Comparison of ENCODE assay signal across 8 cellular contexts in genomic region chr7:35537067-35538023, GRCh38.
DNase-seq lines count a peak whose midpoint lies in the region; ATAC-seq and TF ChIP-seq lines count a peak whose summit lies in the region.

No MANE protein-coding gene starts in this region.

- peaks cover 5 to 14% (median 10%) of the 10 kb centered on the region in 7 donors for H3K9me3 Mint-ChIP-seq in CD14-positive monocyte
- no peaks in the 10 kb centered on the region for H3K9me3 Mint-ChIP-seq in activated CD4-positive, alpha-beta memory T cell treated with anti-CD3 and anti-CD28 coated beads, Interleukin-2, amount 10 ng/mL, durations not matched to agents 7 days and 5 days

- TF ChIP-seq CTCF in CD14-positive monocyte (IDR thresholded peaks at IDR 0.05) (peak; percentile 94), lung (IDR thresholded peaks at IDR 0.05; ENCODE audit: control extremely low read depth, extremely low read depth) (peak; percentile 88)

- H3K27ac ChIP-seq in duodenal mucosa (ENCODE audit: low read depth, low read length) (no peak overlapping the region), lung (ENCODE audit: low read depth in 1 of 2, low read length in 1 of 2) (no peak overlapping the region)

- H3K36me3 Mint-ChIP-seq in CD14-positive monocyte, result no peaks in the 10 kb centered on the region
- H3K36me3 Mint-ChIP-seq in activated CD4-positive, alpha-beta memory T cell treated with anti-CD3 and anti-CD28 coated beads, Interleukin-2, amount 10 ng/mL, durations not matched to agents 7 days and 5 days (ENCODE audit: low read depth), result no peaks in the 10 kb centered on the region

- H3K9ac ChIP-seq in duodenal mucosa (ENCODE audit: low read depth in 1 of 2, low read length in 2 of 2), result no peak overlapping the region

- H3K36me3 ChIP-seq in duodenal mucosa (ENCODE audit: control insufficient read depth in 1 of 2, insufficient read depth in 2 of 2, low read length in 2 of 2) (no peaks in the 10 kb centered on the region), lung (ENCODE audit: control insufficient read depth in 2 of 2, insufficient read depth in 2 of 2, low read length in 2 of 2) (no peaks in the 10 kb centered on the region)

- no peak overlapping the region for H3K27ac Mint-ChIP-seq in CD14-positive monocyte
- no peak overlapping the region for H3K27ac Mint-ChIP-seq in activated CD4-positive, alpha-beta memory T cell treated with anti-CD3 and anti-CD28 coated beads, Interleukin-2, amount 10 ng/mL, durations not matched to agents 7 days and 5 days

- H3K4me1 Mint-ChIP-seq in CD14-positive monocyte, result peaks cover 10% of the 10 kb centered on the region
- H3K4me1 Mint-ChIP-seq in activated CD4-positive, alpha-beta memory T cell treated with anti-CD3 and anti-CD28 coated beads, Interleukin-2, amount 10 ng/mL, durations not matched to agents 7 days and 5 days, result peaks cover 5% of the 10 kb centered on the region

- CTCF ChIA-PET in activated CD4-positive, alpha-beta memory T cell treated with anti-CD3 and anti-CD28 coated beads, Interleukin-2, amount 10 ng/mL, durations not matched to agents 7 days and 5 days (lab: Charles Lee), result interaction anchor here (0.7 to 1.1 kb wide), 3 partner anchors 13 to 111 kb away, joined by 3 to 4 read pairs (median 3); no protein-coding TSS in a partner anchor

- ATAC-seq in GM19328 (IDR thresholded peaks at IDR 0.05; ENCODE audit: unreplicated experiment) (peak; percentile 99), HG03442 (IDR thresholded peaks at IDR 0.05; ENCODE audit: unreplicated experiment) (peak; percentile 99), lung (ENCODE audit: insufficient read depth, low FRiP score) (peak; percentile 94)

- intact Hi-C loops in CD14-positive monocyte (cut with micrococcal nuclease), result loop anchor here (2.0 to 10.0 kb wide), 3 partner anchors 113 to 715 kb away; no protein-coding TSS in a partner anchor

- peak overlapping the region; percentile 68 to 81 for H3K4me3 Mint-ChIP-seq in CD14-positive monocyte
- peak overlapping the region; percentile 38 for H3K4me3 Mint-ChIP-seq in activated CD4-positive, alpha-beta memory T cell treated with anti-CD3 and anti-CD28 coated beads, Interleukin-2, amount 10 ng/mL, durations not matched to agents 7 days and 5 days

- H3K9me3 ChIP-seq in duodenal mucosa (ENCODE audit: control insufficient read depth in 1 of 2, low read length in 2 of 2) (no peaks in the 10 kb centered on the region), lung (ENCODE audit: control insufficient read depth in 2 of 2, insufficient read depth in 1 of 2, low read length in 1 of 2) (no peaks in the 10 kb centered on the region)

- WGBS in lung, 2 donors, result 5 to 8% methylated on average over 32 to 43 of the region's 43 CpGs

- H3K4me3 ChIP-seq in duodenal mucosa (ENCODE audit: low read depth in 1 of 2, low read length in 2 of 2) (peak overlapping the region; percentile 48 to 53), lung (no peak overlapping the region)

- POLR2A ChIA-PET in activated CD4-positive, alpha-beta memory T cell treated with anti-CD3 and anti-CD28 coated beads, Interleukin-2, amount 10 ng/mL, durations not matched to agents 7 days and 5 days (lab: Charles Lee), result no interaction called here

- H3K4me1 ChIP-seq in duodenal mucosa (ENCODE audit: control insufficient read depth in 1 of 2, insufficient read depth in 2 of 2, low read length in 2 of 2) (no peaks in the 10 kb centered on the region), lung (ENCODE audit: control insufficient read depth in 2 of 2, insufficient read depth in 2 of 2, low read length in 2 of 2) (no peaks in the 10 kb centered on the region)

- H3K27me3 Mint-ChIP-seq in CD14-positive monocyte (ENCODE audit: low read depth in 3 of 3), result peaks cover 12 to 26% (median 24%) of the 10 kb centered on the region in 3 donors
- H3K27me3 Mint-ChIP-seq in activated CD4-positive, alpha-beta memory T cell treated with anti-CD3 and anti-CD28 coated beads, Interleukin-2, amount 10 ng/mL, durations not matched to agents 7 days and 5 days, result peaks cover 11% of the 10 kb centered on the region

- peaks cover 3 to 4% of the 10 kb centered on the region in 2 donors for H3K27me3 ChIP-seq in duodenal mucosa (ENCODE audit: control insufficient read depth in 1 of 2, insufficient read depth in 2 of 2, low read length in 2 of 2)
- peaks cover 4% of the 10 kb centered on the region for H3K27me3 ChIP-seq in lung (ENCODE audit: control insufficient read depth, insufficient read depth)

- DNase-seq in CD14-positive monocyte (ENCODE audit: low spot score) (peak; percentile 59), NCI-H526 (lab: John Stamatoyannopoulos, UW) (peak; percentile 39 to 85), lung (ENCODE audit: low spot score) (peak; percentile 76)
- peak; percentile 81 for DNase-seq in activated CD4-positive, alpha-beta memory T cell treated with anti-CD3 and anti-CD28 coated beads, Interleukin-2, amount 10 ng/mL, durations not matched to agents 7 days and 5 days
- peak; percentile 52 to 61 (median 61) for DNase-seq in stimulated activated CD4-positive, alpha-beta T cell treated with anti-CD3 and anti-CD28 coated beads, TNF-alpha, amount 100 ng/mL, for 4 hours (ENCODE audit: low read depth in 3 of 3)
